15 cellular contexts compared by ENCODE assay signal in the genomic region with DNA sequence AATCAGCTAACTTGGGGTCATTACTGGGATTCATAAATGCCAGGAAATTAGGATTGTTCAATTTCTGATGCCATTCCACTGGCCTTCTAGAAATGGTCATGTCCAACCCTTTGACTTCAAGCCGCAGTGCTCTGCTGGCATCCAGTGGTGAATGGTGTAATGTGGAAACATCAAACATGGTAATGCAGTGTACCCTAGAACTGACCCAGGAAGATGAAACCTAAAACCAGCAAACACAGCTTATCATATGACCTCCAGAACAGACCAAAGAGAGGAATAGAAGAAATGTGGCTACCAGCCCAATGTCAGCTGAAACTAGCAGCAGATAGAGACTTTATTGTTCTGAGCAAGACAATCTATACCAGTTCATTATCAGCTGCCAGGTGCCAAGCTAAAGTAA. TPM values are rescaled to one million over a fixed set of nuclear protein-coding genes. Genes with fewer than 3 reads are reported as not detected.
DNase-seq lines count a peak whose midpoint lies in the region; ATAC-seq and TF ChIP-seq lines count a peak whose summit lies in the region.
"Had no signal": no experiment of that assay in that cellular context is flagged by ENCODE, and none has a peak within 500 bp of the region (broad histone marks: within the 10 kb centered on the region; RNA-seq: fewer than 3 reads in every experiment).

No MANE protein-coding gene starts in this region.

- WGBS in liver, result 40% methylated on average over 1 of the region's 1 CpG
- WGBS in heart right ventricle, 2 donors, result 89 to 93% methylated on average over 1 of the region's 1 CpG

- H3K9me3 ChIP-seq in liver (ENCODE audit: control insufficient read depth in 4 of 4, low read length in 3 of 4) (no peaks in the 10 kb centered on the region), heart right ventricle (no peaks in the 10 kb centered on the region)
- H3K9me3 ChIP-seq: HAP-1, upper lobe of left lung had no signal

- DNase-seq in Ammon's horn (ENCODE audit: low spot score) (peak; percentile 43), H4 (ENCODE audit: low spot score) (peak; percentile 25), heart right ventricle (no peak), amniotic stem cell (lab: John Stamatoyannopoulos, UW) (no peak)
- DNase-seq: activated CD4-positive, alpha-beta T cell treated with anti-CD3 and anti-CD28 coated beads for 36 hours; DND-41; Right ventricle myocardium superior had no signal

- TF ChIP-seq CTCF in VCaP (conservative IDR thresholded peaks at IDR 0.05) (no peak), liver (IDR thresholded peaks at IDR 0.05; ENCODE audit: low read depth, low read length, missing input control) (peak; percentile 56), heart right ventricle (IDR thresholded peaks at IDR 0.05) (peak in 1 of 9 donors; percentile 6)

- peak overlapping the region; percentile 80 for H3K27ac ChIP-seq in VCaP
- H3K27ac ChIP-seq in liver (ENCODE audit: low read depth in 1 of 2, low read length in 2 of 2), result no peak overlapping the region
- no peak overlapping the region for H3K27ac ChIP-seq in heart right ventricle
- H3K27ac ChIP-seq: upper lobe of left lung had no signal

- H3K4me3 ChIP-seq in liver (ENCODE audit: low read depth in 1 of 3, low read length in 3 of 3), result no peak overlapping the region
- no peak overlapping the region for H3K4me3 ChIP-seq in heart right ventricle
- H3K4me3 ChIP-seq: HAP-1, upper lobe of left lung had no signal

- H3K4me1 ChIP-seq in liver (ENCODE audit: control insufficient read depth in 4 of 4, insufficient read depth in 4 of 4, low read length in 3 of 4) (peaks cover 0 to 10% (median 2%) of the 10 kb centered on the region in 4 donors), heart right ventricle (peaks cover 0 to 8% (median 0%) of the 10 kb centered on the region in 9 donors)
- H3K4me1 ChIP-seq: HAP-1 had no signal

- no peaks in the 10 kb centered on the region for H3K27me3 ChIP-seq in liver (ENCODE audit: control insufficient read depth in 4 of 4, insufficient read depth in 4 of 4, low read length in 3 of 4)
- H3K27me3 ChIP-seq in heart right ventricle, result no peaks in the 10 kb centered on the region
- H3K27me3 ChIP-seq: upper lobe of left lung had no signal

- intact Hi-C loops in heart right ventricle (cut with DNase I), result loop anchor here in 3 of 10 donors (5.0 kb wide), 2 partner anchors 232 to 243 kb away; a partner anchor contains a TSS

- H3K9ac ChIP-seq in liver (ENCODE audit: low read depth in 1 of 2, low read length in 2 of 2), result no peak overlapping the region

- TF ChIP-seq RAD21 in liver (IDR thresholded peaks at IDR 0.05), result peak; percentile 88 to 90

- no peaks in the 10 kb centered on the region for H3K36me3 ChIP-seq in liver (ENCODE audit: control insufficient read depth in 4 of 4, insufficient read depth in 3 of 4, low read depth in 1 of 4, low read length in 3 of 4)
- H3K36me3 ChIP-seq in heart right ventricle, result no peaks in the 10 kb centered on the region
- H3K36me3 ChIP-seq: HAP-1, upper lobe of left lung had no signal

- ATAC-seq in GM18517 (IDR thresholded peaks at IDR 0.05; ENCODE audit: unreplicated experiment) (no peak), heart right ventricle (no peak), HG02763 (IDR thresholded peaks at IDR 0.05; ENCODE audit: unreplicated experiment) (no peak)

TF ChIP-seq in liver, 16 proteins besides CTCF, POLR2A, EP300 and RAD21:
- TF ChIP-seq SP1 (IDR thresholded peaks at IDR 0.05), result peak; percentile 81
- TF ChIP-seq HNF4A (conservative IDR thresholded peaks at IDR 0.05), result peak; percentile 60 to 75
- TF ChIP-seq GABPA (IDR thresholded peaks at IDR 0.05 in 1 of 2, conservative IDR thresholded peaks at IDR 0.05 in 1 of 2), result peak in 1 of 2 donors; percentile 59
- TF ChIP-seq NR2F2 (IDR thresholded peaks at IDR 0.05), result no peak
- peak; percentile 78 for TF ChIP-seq YY1 (IDR thresholded peaks at IDR 0.05)
- TF ChIP-seq, protein P1, sequence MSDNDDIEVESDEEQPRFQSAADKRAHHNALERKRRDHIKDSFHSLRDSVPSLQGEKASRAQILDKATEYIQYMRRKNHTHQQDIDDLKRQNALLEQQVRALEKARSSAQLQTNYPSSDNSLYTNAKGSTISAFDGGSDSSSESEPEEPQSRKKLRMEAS (IDR thresholded peaks at IDR 0.05), result no peak
- peak; percentile 71 to 84 for TF ChIP-seq RXRA (IDR thresholded peaks at IDR 0.05)
- TF ChIP-seq, protein P2, sequence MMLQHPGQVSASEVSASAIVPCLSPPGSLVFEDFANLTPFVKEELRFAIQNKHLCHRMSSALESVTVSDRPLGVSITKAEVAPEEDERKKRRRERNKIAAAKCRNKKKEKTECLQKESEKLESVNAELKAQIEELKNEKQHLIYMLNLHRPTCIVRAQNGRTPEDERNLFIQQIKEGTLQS (IDR thresholded peaks at IDR 0.05), result peak; percentile 25
- TF ChIP-seq, protein P3, sequence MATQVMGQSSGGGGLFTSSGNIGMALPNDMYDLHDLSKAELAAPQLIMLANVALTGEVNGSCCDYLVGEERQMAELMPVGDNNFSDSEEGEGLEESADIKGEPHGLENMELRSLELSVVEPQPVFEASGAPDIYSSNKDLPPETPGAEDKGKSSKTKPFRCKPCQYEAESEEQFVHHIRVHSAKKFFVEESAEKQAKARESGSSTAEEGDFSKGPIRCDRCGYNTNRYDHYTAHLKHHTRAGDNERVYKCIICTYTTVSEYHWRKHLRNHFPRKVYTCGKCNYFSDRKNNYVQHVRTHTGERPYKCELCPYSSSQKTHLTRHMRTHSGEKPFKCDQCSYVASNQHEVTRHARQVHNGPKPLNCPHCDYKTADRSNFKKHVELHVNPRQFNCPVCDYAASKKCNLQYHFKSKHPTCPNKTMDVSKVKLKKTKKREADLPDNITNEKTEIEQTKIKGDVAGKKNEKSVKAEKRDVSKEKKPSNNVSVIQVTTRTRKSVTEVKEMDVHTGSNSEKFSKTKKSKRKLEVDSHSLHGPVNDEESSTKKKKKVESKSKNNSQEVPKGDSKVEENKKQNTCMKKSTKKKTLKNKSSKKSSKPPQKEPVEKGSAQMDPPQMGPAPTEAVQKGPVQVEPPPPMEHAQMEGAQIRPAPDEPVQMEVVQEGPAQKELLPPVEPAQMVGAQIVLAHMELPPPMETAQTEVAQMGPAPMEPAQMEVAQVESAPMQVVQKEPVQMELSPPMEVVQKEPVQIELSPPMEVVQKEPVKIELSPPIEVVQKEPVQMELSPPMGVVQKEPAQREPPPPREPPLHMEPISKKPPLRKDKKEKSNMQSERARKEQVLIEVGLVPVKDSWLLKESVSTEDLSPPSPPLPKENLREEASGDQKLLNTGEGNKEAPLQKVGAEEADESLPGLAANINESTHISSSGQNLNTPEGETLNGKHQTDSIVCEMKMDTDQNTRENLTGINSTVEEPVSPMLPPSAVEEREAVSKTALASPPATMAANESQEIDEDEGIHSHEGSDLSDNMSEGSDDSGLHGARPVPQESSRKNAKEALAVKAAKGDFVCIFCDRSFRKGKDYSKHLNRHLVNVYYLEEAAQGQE (IDR thresholded peaks at IDR 0.05), result peak; percentile 33
- TF ChIP-seq FOXA2 (IDR thresholded peaks at IDR 0.05), result peak; percentile 56
- TF ChIP-seq JUND (IDR thresholded peaks at IDR 0.05), result peak in 1 of 2 donors; percentile 44
- no peak for TF ChIP-seq EGR1 (IDR thresholded peaks at IDR 0.05; ENCODE audit: low read depth in 2 of 2)
- TF ChIP-seq TAF1 (conservative IDR thresholded peaks at IDR 0.05), result no peak
- no peak for TF ChIP-seq HNF4G (IDR thresholded peaks at IDR 0.05)
- TF ChIP-seq, protein P4, sequence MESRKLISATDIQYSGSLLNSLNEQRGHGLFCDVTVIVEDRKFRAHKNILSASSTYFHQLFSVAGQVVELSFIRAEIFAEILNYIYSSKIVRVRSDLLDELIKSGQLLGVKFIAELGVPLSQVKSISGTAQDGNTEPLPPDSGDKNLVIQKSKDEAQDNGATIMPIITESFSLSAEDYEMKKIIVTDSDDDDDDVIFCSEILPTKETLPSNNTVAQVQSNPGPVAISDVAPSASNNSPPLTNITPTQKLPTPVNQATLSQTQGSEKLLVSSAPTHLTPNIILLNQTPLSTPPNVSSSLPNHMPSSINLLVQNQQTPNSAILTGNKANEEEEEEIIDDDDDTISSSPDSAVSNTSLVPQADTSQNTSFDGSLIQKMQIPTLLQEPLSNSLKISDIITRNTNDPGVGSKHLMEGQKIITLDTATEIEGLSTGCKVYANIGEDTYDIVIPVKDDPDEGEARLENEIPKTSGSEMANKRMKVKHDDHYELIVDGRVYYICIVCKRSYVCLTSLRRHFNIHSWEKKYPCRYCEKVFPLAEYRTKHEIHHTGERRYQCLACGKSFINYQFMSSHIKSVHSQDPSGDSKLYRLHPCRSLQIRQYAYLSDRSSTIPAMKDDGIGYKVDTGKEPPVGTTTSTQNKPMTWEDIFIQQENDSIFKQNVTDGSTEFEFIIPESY (IDR thresholded peaks at IDR 0.05), result no peak
- TF ChIP-seq FOXA1 (IDR thresholded peaks at IDR 0.05), result no peak

RNA-seq across cellular contexts. Expression of a gene that starts 13.8 kb away (rescaled TPM):
- not detected in 2 replicates for total RNA-seq in H4 (2014; rRNA removed; shearing (Covaris generic))
- total RNA-seq in liver (1 to 10 TPM in 1 of 2 donors, not detected in 1; 1.2 TPM), heart right ventricle (not detected)
- polyA plus RNA-seq in liver (1 to 10 TPM; 2.8 to 4.0 TPM), heart right ventricle (under 1 TPM in 1 of 2 donors, not detected in 1; 0.06 TPM)
- total RNA-seq: endodermal cell, lung microvascular endothelial cell, Right ventricle myocardium superior had no signal

Comparison
In these comparisons a context has a peak if more than half of its experiments do, and no peak if none do; other contexts are left out.
1. DNase-seq: peak in Ammon's horn (single experiment) and H4 (single experiment); none in heart right ventricle (0 of 2) and amniotic stem cell (single experiment).